ENCODE assay signal across 9 cellular contexts in the genomic region with DNA sequence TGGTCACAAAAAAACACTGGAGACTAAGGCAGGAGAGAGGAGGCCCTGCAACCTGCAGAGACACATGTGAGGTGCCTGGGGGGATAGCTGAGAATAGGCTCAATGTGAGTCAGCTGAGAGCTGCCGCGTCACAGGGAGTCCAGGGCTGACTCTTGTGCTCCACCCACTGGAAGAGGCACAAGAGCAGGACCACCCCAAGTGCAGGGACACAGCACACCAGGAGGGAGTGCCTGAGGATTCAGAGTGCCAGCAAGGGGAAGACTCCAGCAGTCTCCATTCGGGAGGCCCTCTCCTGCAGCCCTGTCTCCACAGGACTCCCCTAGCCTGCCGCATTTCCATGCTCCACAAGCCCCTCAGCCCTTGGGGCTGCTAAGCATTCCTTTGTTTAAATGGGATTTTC.
A peak's percentile ranks its signal among the peaks of the same experiment; 100 is the strongest.
DNase-seq lines count a peak whose midpoint lies in the region; ATAC-seq lines count a peak whose summit lies in the region.
"Had no signal": no experiment of that assay in that cellular context is flagged by ENCODE, and none has a peak within 500 bp of the region (broad histone marks: within the 10 kb centered on the region; RNA-seq: fewer than 3 reads in every experiment).

No MANE protein-coding gene starts in this region.

- CTCF ChIA-PET in activated naive CD4-positive, alpha-beta T cell treated with anti-CD3 and anti-CD28 coated beads for 36 hours (lab: Charles Lee): interaction anchor here (0.6 to 2.3 kb wide), 4 partner anchors 9 to 1537 kb away, joined by 3 to 8 read pairs (median 6); no protein-coding TSS in a partner anchor

- H3K27ac Mint-ChIP-seq in activated naive CD4-positive, alpha-beta T cell treated with anti-CD3 and anti-CD28 coated beads for 36 hours: peak overlapping the region; percentile 79
- H3K27ac Mint-ChIP-seq in activated CD4-positive, alpha-beta T cell treated with anti-CD3 and anti-CD28 coated beads, Interleukin-2, amount 10 ng/mL, durations not matched to agents 24 days and 14 days: peak overlapping the region; percentile 84

- no peak overlapping the region for H3K4me3 Mint-ChIP-seq in activated naive CD4-positive, alpha-beta T cell treated with anti-CD3 and anti-CD28 coated beads for 36 hours
- H3K4me3 Mint-ChIP-seq in activated CD4-positive, alpha-beta T cell treated with anti-CD3 and anti-CD28 coated beads, Interleukin-2, amount 10 ng/mL, durations not matched to agents 24 days and 14 days: no peak overlapping the region

- no peaks in the 10 kb centered on the region for H3K27me3 Mint-ChIP-seq in activated naive CD4-positive, alpha-beta T cell treated with anti-CD3 and anti-CD28 coated beads for 36 hours (ENCODE audit: low read depth)
- no peaks in the 10 kb centered on the region for H3K27me3 Mint-ChIP-seq in activated CD4-positive, alpha-beta T cell treated with anti-CD3 and anti-CD28 coated beads, Interleukin-2, amount 10 ng/mL, durations not matched to agents 24 days and 14 days

- ATAC-seq in left cardiac atrium: peak in 1 of 2 donors; percentile 69

- peaks cover 57% of the 10 kb centered on the region for H3K4me1 Mint-ChIP-seq in activated naive CD4-positive, alpha-beta T cell treated with anti-CD3 and anti-CD28 coated beads for 36 hours (ENCODE audit: low read depth)
- peaks cover 38% of the 10 kb centered on the region for H3K4me1 Mint-ChIP-seq in activated CD4-positive, alpha-beta T cell treated with anti-CD3 and anti-CD28 coated beads, Interleukin-2, amount 10 ng/mL, durations not matched to agents 24 days and 14 days

- peaks cover 14% of the 10 kb centered on the region for H3K36me3 Mint-ChIP-seq in activated naive CD4-positive, alpha-beta T cell treated with anti-CD3 and anti-CD28 coated beads for 36 hours (ENCODE audit: low read depth)
- peaks cover 46% of the 10 kb centered on the region for H3K36me3 Mint-ChIP-seq in activated CD4-positive, alpha-beta T cell treated with anti-CD3 and anti-CD28 coated beads, Interleukin-2, amount 10 ng/mL, durations not matched to agents 24 days and 14 days (ENCODE audit: low read depth)

- DNase-seq in activated naive CD4-positive, alpha-beta T cell treated with anti-CD3 and anti-CD28 coated beads for 36 hours: peak; percentile 56
- DNase-seq in activated naive CD4-positive, alpha-beta T cell (lab: John Stamatoyannopoulos, UW): no peak
- no peak for DNase-seq in activated CD4-positive, alpha-beta T cell treated with anti-CD3 and anti-CD28 coated beads, Interleukin-2, amount 10 ng/mL, durations not matched to agents 24 days and 14 days
- peak; percentile 35 for DNase-seq in left cardiac atrium
- peak; percentile 13 for DNase-seq in stromal cell of bone marrow (ENCODE audit: low read depth)
- DNase-seq in NCI-H748 (lab: John Stamatoyannopoulos, UW; ENCODE audit: unreplicated experiment): no peak
- DNase-seq in activated CD4-positive, CD25-positive, alpha-beta regulatory T cell treated with anti-CD3 and anti-CD28 coated beads, Interleukin-2, amount 50 U/mL, for 72 hours: no peak
- no peak for DNase-seq in ACHN
- DNase-seq: NCI-H1436 treated with DMSO at 0.1 percent for 48 hours had no signal

- intact Hi-C loops in activated naive CD4-positive, alpha-beta T cell treated with anti-CD3 and anti-CD28 coated beads for 36 hours (cut with micrococcal nuclease): no loop called here
- intact Hi-C loops in activated CD4-positive, alpha-beta T cell treated with anti-CD3 and anti-CD28 coated beads, Interleukin-2, amount 10 ng/mL, durations not matched to agents 24 days and 14 days (cut with micrococcal nuclease): no loop called here
- intact Hi-C loops in left cardiac atrium (cut with DNase I): loop anchor here in 1 of 2 donors (5.0 kb wide), 1 partner anchor 364 kb away; no protein-coding TSS in a partner anchor

- no peaks in the 10 kb centered on the region for H3K9me3 Mint-ChIP-seq in activated naive CD4-positive, alpha-beta T cell treated with anti-CD3 and anti-CD28 coated beads for 36 hours
- no peaks in the 10 kb centered on the region for H3K9me3 Mint-ChIP-seq in activated CD4-positive, alpha-beta T cell treated with anti-CD3 and anti-CD28 coated beads, Interleukin-2, amount 10 ng/mL, durations not matched to agents 24 days and 14 days

- in situ Hi-C loops in ACHN (cut with HindIII; ENCODE audit: low pct_ligation_motif_present, low pct_unique_long_range_greater_than_20kb, low sequenced_read_pairs): no loop called here

Comparison
In these comparisons a context has a peak if more than half of its experiments do, and no peak if none do; other contexts are left out.
1. DNase-seq: peak in activated naive CD4-positive, alpha-beta T cell treated with anti-CD3 and anti-CD28 coated beads for 36 hours (single experiment), left cardiac atrium (single experiment) and stromal cell of bone marrow (single experiment); none in activated naive CD4-positive, alpha-beta T cell (0 of 4), activated CD4-positive, alpha-beta T cell treated with anti-CD3 and anti-CD28 coated beads, Interleukin-2, amount 10 ng/mL, durations not matched to agents 24 days and 14 days (single experiment), NCI-H748 (single experiment), activated CD4-positive, CD25-positive, alpha-beta regulatory T cell treated with anti-CD3 and anti-CD28 coated beads, Interleukin-2, amount 50 U/mL, for 72 hours (single experiment) and ACHN (single experiment).